In the genomic region with DNA sequence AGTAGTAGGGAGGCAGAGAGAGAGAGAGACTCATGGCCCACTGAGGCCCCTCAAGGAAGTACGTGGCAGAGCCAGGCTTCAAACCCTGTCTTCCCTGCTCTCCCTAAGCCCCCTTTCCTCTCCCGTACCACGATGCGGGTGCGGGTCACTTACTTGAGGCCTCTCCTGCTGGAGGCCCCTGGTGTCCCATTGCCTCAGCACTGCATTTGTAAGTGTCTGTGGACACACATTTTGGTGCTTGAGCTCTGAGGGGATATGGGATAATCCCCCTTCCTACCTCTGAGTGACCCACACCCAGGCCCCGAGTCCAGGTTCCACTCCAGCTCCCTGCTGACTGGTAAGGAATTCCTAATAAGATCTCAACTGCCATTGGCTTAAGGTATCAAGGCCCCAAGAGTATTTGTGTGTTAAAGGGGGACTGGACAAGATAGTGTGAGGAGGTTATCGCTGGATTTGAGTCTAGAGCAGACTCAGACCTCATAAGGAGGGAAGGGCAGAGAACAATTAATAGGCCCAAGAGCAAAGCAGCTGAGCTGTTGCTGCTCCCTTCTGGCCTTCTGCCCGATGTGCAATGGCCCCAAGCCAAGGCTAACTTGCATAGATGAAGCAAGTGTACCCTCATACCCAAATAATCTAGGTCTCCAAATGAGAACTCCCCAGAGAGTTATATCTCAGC, we compare ENCODE assay signal across 12 cellular contexts.
DNase-seq lines count a peak whose midpoint lies in the region; ATAC-seq and TF ChIP-seq lines count a peak whose summit lies in the region.
"Had no signal": no experiment of that assay in that cellular context is flagged by ENCODE, and none has a peak within 500 bp of the region (broad histone marks: within the 10 kb centered on the region; RNA-seq: fewer than 3 reads in every experiment).

No MANE protein-coding gene starts in this region.

- H3K4me3 ChIP-seq in LNCaP clone FGC (ENCODE audit: low read depth, low read length) (no peak overlapping the region), SJCRH30 (no peak overlapping the region), cardiac muscle cell (no peak overlapping the region)
- H3K4me3 ChIP-seq: uterus had no signal

- H3K36me3 ChIP-seq in SJCRH30 (no peaks in the 10 kb centered on the region; the same call in 1 of the 2 replicates), cardiac muscle cell (no peaks in the 10 kb centered on the region)
- H3K36me3 ChIP-seq: uterus had no signal

- no peaks in the 10 kb centered on the region for H3K4me1 ChIP-seq in SJCRH30
- peaks cover 26% of the 10 kb centered on the region for H3K4me1 ChIP-seq in cardiac muscle cell (ENCODE audit: low read depth)
- H3K4me1 ChIP-seq: uterus had no signal

- H3K27ac ChIP-seq in SJCRH30 (no peak overlapping the region), cardiac muscle cell (no peak overlapping the region)
- H3K27ac ChIP-seq: uterus had no signal

- TF ChIP-seq CTCF in LNCaP clone FGC (IDR thresholded peaks at IDR 0.05; ENCODE audit: control insufficient read depth, extremely low read depth, insufficient read depth) (peak; percentile 34), cardiac muscle cell (IDR thresholded peaks at IDR 0.05; ENCODE audit: low read depth, low read length) (peak; percentile 31)

- H3K27me3 ChIP-seq in SJCRH30 (no peaks in the 10 kb centered on the region), cardiac muscle cell (no peaks in the 10 kb centered on the region)
- H3K27me3 ChIP-seq: uterus had no signal

- ATAC-seq in GM21619 (IDR thresholded peaks at IDR 0.05; ENCODE audit: unreplicated experiment), result no peak
- ATAC-seq in HG03442 (IDR thresholded peaks at IDR 0.05; ENCODE audit: unreplicated experiment), result no peak
- no peak for ATAC-seq in HG02870 (IDR thresholded peaks at IDR 0.05; ENCODE audit: unreplicated experiment)

- H3K9me3 ChIP-seq in SJCRH30 (replicated peaks) (no peaks in the 10 kb centered on the region), cardiac muscle cell (ENCODE audit: low read depth) (no peaks in the 10 kb centered on the region)
- H3K9me3 ChIP-seq: uterus had no signal

- DNase-seq in LNCaP clone FGC (ENCODE audit: low read depth) (peak; percentile 28), SJCRH30 (peak; percentile 26 to 41), cardiac muscle cell (ENCODE audit: low read depth in 1 of 2, low spot score in 1 of 2) (peak; percentile 59 to 69), pons (ENCODE audit: low spot score) (peak; percentile 25)
- no peak for DNase-seq in activated CD4-positive, CD25-positive, alpha-beta regulatory T cell (lab: John Stamatoyannopoulos, UW)
- DNase-seq: cerebellar nuclear complex; kidney glomerular epithelial cell; stimulated activated CD4-positive, alpha-beta T cell treated with anti-CD3 and anti-CD28 coated beads, Interleukin-4, amount 100 ng/mL, for 1 hour had no signal

Comparison
In these comparisons a context has a peak if more than half of its experiments do, and no peak if none do; other contexts are left out.
1. DNase-seq: peak in LNCaP clone FGC (single experiment), SJCRH30 (2 of 2), cardiac muscle cell (2 of 2) and pons (single experiment); none in activated CD4-positive, CD25-positive, alpha-beta regulatory T cell (0 of 4).